Comparison of ENCODE assay signal across 1 cellular context in the genomic region with DNA sequence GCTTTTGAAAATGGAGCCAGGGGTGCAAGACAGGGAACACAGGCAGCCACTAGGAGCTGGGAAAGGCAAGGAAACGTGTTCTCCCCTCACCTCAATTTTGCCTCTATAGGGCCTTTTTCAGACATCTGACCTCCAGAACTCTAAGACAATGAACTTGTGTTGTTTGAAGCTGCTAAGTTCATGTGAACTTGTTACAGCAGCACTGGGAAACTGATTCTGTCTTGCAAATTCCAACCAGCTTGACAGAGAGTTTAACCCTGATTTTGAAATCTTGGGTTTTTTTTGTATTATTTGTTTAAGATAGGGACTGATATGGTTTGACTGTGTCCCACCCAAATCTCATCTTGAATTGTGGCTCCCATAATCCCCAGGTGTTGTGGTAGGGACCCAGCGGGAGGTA.
TF ChIP-seq lines count a peak whose summit lies in the region.

No MANE protein-coding gene starts in this region.

TF ChIP-seq in IMR-90, 13 proteins besides CTCF, POLR2A, EP300 and RAD21:
- TF ChIP-seq MAZ (IDR thresholded peaks at IDR 0.05; ENCODE audit: borderline replicate concordance, low read depth, low read length) = no peak
- TF ChIP-seq CHD1 (IDR thresholded peaks at IDR 0.05; ENCODE audit: low read depth, low read length) = no peak
- no peak for TF ChIP-seq USF2 (IDR thresholded peaks at IDR 0.05; ENCODE audit: low read depth, low read length)
- no peak for TF ChIP-seq NFE2L2 (IDR thresholded peaks at IDR 0.05; ENCODE audit: low read depth, low read length)
- TF ChIP-seq MAFK (IDR thresholded peaks at IDR 0.05; ENCODE audit: low read depth, low read length) = no peak
- TF ChIP-seq, protein P1, sequence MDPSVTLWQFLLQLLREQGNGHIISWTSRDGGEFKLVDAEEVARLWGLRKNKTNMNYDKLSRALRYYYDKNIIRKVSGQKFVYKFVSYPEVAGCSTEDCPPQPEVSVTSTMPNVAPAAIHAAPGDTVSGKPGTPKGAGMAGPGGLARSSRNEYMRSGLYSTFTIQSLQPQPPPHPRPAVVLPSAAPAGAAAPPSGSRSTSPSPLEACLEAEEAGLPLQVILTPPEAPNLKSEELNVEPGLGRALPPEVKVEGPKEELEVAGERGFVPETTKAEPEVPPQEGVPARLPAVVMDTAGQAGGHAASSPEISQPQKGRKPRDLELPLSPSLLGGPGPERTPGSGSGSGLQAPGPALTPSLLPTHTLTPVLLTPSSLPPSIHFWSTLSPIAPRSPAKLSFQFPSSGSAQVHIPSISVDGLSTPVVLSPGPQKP (IDR thresholded peaks at IDR 0.05; ENCODE audit: borderline replicate concordance, low read depth, low read length) = no peak
- TF ChIP-seq CEBPB (IDR thresholded peaks at IDR 0.05; ENCODE audit: low read depth, low read length) = no peak
- no peak for TF ChIP-seq FOS (IDR thresholded peaks at IDR 0.05; ENCODE audit: low read depth, low read length)
- TF ChIP-seq RFX5 (IDR thresholded peaks at IDR 0.05; ENCODE audit: low read depth, low read length) = no peak
- no peak for TF ChIP-seq SMC3 (IDR thresholded peaks at IDR 0.05; ENCODE audit: low read depth, low read length)
